In the genomic region with DNA sequence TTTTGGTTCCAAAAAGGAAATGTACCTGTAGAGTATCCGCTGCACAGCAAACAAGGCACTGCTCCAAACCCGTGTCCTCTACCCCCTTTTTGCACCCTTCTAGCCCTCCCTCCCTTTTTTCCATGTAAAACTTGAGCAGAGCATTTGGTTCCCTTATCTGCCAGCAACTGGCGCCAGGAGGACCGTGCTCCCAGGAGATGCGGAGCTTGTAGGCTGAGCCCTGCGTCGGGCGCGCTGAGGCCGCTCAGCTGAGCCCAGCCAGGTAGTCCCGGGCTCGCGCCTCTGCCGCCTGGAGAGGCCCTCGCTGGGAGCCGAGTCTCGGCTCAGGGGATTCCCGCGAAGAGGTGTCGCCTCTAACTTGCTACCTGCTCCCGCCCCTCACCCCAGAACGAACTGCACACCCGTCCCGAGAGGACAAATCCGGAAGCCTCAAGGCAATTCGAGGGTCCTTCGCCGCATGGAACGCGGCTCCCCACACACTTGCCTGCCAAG, we compare ENCODE assay signal across 1 cellular context.
TF ChIP-seq lines count a peak whose summit lies in the region.

No MANE protein-coding gene starts in this region.

TF ChIP-seq in HepG2, 621 proteins besides CTCF, POLR2A, EP300 and RAD21 (continued from another document and continues in another):
- TF ChIP-seq, protein P1, sequence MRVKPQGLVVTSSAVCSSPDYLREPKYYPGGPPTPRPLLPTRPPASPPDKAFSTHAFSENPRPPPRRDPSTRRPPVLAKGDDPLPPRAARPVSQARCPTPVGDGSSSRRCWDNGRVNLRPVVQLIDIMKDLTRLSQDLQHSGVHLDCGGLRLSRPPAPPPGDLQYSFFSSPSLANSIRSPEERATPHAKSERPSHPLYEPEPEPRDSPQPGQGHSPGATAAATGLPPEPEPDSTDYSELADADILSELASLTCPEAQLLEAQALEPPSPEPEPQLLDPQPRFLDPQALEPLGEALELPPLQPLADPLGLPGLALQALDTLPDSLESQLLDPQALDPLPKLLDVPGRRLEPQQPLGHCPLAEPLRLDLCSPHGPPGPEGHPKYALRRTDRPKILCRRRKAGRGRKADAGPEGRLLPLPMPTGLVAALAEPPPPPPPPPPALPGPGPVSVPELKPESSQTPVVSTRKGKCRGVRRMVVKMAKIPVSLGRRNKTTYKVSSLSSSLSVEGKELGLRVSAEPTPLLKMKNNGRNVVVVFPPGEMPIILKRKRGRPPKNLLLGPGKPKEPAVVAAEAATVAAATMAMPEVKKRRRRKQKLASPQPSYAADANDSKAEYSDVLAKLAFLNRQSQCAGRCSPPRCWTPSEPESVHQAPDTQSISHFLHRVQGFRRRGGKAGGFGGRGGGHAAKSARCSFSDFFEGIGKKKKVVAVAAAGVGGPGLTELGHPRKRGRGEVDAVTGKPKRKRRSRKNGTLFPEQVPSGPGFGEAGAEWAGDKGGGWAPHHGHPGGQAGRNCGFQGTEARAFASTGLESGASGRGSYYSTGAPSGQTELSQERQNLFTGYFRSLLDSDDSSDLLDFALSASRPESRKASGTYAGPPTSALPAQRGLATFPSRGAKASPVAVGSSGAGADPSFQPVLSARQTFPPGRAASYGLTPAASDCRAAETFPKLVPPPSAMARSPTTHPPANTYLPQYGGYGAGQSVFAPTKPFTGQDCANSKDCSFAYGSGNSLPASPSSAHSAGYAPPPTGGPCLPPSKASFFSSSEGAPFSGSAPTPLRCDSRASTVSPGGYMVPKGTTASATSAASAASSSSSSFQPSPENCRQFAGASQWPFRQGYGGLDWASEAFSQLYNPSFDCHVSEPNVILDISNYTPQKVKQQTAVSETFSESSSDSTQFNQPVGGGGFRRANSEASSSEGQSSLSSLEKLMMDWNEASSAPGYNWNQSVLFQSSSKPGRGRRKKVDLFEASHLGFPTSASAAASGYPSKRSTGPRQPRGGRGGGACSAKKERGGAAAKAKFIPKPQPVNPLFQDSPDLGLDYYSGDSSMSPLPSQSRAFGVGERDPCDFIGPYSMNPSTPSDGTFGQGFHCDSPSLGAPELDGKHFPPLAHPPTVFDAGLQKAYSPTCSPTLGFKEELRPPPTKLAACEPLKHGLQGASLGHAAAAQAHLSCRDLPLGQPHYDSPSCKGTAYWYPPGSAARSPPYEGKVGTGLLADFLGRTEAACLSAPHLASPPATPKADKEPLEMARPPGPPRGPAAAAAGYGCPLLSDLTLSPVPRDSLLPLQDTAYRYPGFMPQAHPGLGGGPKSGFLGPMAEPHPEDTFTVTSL (CRISPR knock-in tag; IDR thresholded peaks at IDR 0.05; ENCODE audit: borderline replicate concordance), result peak; percentile 67; the same call in 1 of the 2 replicates
- TF ChIP-seq, protein P2, sequence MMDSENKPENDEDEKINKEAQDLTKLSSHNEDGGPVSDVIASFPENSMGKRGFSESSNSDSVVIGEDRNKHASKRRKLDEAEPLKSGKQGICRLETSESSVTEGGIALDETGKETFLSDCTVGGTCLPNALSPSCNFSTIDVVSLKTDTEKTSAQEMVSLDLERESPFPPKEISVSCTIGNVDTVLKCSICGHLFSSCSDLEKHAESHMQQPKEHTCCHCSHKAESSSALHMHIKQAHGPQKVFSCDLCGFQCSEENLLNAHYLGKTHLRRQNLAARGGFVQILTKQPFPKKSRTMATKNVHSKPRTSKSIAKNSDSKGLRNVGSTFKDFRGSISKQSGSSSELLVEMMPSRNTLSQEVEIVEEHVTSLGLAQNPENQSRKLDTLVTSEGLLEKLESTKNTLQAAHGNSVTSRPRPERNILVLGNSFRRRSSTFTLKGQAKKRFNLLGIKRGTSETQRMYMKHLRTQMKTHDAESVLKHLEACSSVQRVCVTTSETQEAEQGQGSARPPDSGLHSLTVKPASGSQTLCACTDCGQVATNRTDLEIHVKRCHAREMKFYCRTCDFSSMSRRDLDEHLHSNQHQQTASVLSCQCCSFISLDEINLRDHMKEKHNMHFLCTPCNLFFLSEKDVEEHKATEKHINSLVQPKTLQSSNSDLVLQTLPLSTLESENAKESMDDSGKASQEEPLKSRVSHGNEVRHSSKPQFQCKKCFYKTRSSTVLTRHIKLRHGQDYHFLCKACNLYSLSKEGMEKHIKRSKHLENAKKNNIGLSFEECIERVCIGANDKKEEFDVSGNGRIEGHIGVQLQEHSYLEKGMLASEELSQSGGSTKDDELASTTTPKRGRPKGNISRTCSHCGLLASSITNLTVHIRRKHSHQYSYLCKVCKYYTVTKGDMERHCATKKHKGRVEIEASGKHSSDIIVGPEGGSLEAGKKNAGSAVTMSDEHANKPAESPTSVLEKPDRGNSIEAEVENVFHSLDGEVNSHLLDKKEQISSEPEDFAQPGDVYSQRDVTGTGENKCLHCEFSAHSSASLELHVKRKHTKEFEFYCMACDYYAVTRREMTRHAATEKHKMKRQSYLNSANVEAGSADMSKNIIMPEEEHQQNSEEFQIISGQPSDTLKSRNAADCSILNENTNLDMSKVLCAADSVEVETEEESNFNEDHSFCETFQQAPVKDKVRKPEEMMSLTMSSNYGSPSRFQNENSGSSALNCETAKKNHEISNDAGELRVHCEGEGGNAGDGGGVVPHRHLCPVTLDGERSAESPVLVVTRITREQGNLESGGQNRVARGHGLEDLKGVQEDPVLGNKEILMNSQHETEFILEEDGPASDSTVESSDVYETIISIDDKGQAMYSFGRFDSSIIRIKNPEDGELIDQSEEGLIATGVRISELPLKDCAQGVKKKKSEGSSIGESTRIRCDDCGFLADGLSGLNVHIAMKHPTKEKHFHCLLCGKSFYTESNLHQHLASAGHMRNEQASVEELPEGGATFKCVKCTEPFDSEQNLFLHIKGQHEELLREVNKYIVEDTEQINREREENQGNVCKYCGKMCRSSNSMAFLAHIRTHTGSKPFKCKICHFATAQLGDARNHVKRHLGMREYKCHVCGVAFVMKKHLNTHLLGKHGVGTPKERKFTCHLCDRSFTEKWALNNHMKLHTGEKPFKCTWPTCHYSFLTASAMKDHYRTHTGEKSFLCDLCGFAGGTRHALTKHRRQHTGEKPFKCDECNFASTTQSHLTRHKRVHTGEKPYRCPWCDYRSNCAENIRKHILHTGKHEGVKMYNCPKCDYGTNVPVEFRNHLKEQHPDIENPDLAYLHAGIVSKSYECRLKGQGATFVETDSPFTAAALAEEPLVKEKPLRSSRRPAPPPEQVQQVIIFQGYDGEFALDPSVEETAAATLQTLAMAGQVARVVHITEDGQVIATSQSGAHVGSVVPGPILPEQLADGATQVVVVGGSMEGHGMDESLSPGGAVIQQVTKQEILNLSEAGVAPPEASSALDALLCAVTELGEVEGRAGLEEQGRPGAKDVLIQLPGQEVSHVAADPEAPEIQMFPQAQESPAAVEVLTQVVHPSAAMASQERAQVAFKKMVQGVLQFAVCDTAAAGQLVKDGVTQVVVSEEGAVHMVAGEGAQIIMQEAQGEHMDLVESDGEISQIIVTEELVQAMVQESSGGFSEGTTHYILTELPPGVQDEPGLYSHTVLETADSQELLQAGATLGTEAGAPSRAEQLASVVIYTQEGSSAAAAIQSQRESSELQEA (CRISPR knock-in tag; IDR thresholded peaks at IDR 0.05; ENCODE audit: not compliant biosample characterization), result no peak
- TF ChIP-seq NFE2L1 (CRISPR knock-in tag; IDR thresholded peaks at IDR 0.05; ENCODE audit: borderline replicate concordance) (peak; percentile 53; the same call in 1 of the 2 replicates), ZNF75D (CRISPR knock-in tag; IDR thresholded peaks at IDR 0.05; ENCODE audit: borderline replicate concordance) (no peak), ZNF772 (CRISPR knock-in tag; IDR thresholded peaks at IDR 0.05) (peak; percentile 83; the same call in 1 of the 2 replicates), ZNF724P (CRISPR knock-in tag; IDR thresholded peaks at IDR 0.05; ENCODE audit: borderline replicate concordance) (no peak), HNRNPLL (IDR thresholded peaks at IDR 0.05; ENCODE audit: low read depth, low read length, poor library complexity, severe bottlenecking) (peak; percentile 77), PAX8 (CRISPR knock-in tag; IDR thresholded peaks at IDR 0.05; ENCODE audit: borderline replicate concordance) (no peak), U2AF1 (optimal IDR thresholded peaks at IDR 0.05; ENCODE audit: low read depth, low read length) (peak; percentile 17), ZNF615 (CRISPR knock-in tag; IDR thresholded peaks at IDR 0.05; ENCODE audit: borderline replicate concordance) (no peak), YEATS2 (CRISPR knock-in tag; IDR thresholded peaks at IDR 0.05; ENCODE audit: borderline replicate concordance) (no peak), ZC3H13 (CRISPR knock-in tag; IDR thresholded peaks at IDR 0.05) (no peak), ZSCAN9 (CRISPR knock-in tag; IDR thresholded peaks at IDR 0.05; ENCODE audit: borderline replicate concordance) (no peak), ZNF619 (CRISPR knock-in tag; IDR thresholded peaks at IDR 0.05) (peak; percentile 90; the same call in 1 of the 2 replicates), ZNF33A (CRISPR knock-in tag; IDR thresholded peaks at IDR 0.05; ENCODE audit: borderline replicate concordance) (peak; percentile 72), ETV5 (CRISPR knock-in tag; IDR thresholded peaks at IDR 0.05; ENCODE audit: borderline replicate concordance) (no peak), ZSCAN25 (CRISPR knock-in tag; IDR thresholded peaks at IDR 0.05) (peak; percentile 10; the same call in 1 of the 2 replicates), ZNF207 (IDR thresholded peaks at IDR 0.05; ENCODE audit: borderline replicate concordance) (no peak), ZNF878 (CRISPR knock-in tag; IDR thresholded peaks at IDR 0.05) (0 out of 2 replicates have a peak, but pooled peaks have one; percentile 25), ZNF136 (CRISPR knock-in tag; IDR thresholded peaks at IDR 0.05; ENCODE audit: low read depth) (no peak), FOXC1 (CRISPR knock-in tag; IDR thresholded peaks at IDR 0.05; ENCODE audit: borderline replicate concordance) (peak; percentile 34; the same call in 1 of the 2 replicates)
- TF ChIP-seq, protein P3, sequence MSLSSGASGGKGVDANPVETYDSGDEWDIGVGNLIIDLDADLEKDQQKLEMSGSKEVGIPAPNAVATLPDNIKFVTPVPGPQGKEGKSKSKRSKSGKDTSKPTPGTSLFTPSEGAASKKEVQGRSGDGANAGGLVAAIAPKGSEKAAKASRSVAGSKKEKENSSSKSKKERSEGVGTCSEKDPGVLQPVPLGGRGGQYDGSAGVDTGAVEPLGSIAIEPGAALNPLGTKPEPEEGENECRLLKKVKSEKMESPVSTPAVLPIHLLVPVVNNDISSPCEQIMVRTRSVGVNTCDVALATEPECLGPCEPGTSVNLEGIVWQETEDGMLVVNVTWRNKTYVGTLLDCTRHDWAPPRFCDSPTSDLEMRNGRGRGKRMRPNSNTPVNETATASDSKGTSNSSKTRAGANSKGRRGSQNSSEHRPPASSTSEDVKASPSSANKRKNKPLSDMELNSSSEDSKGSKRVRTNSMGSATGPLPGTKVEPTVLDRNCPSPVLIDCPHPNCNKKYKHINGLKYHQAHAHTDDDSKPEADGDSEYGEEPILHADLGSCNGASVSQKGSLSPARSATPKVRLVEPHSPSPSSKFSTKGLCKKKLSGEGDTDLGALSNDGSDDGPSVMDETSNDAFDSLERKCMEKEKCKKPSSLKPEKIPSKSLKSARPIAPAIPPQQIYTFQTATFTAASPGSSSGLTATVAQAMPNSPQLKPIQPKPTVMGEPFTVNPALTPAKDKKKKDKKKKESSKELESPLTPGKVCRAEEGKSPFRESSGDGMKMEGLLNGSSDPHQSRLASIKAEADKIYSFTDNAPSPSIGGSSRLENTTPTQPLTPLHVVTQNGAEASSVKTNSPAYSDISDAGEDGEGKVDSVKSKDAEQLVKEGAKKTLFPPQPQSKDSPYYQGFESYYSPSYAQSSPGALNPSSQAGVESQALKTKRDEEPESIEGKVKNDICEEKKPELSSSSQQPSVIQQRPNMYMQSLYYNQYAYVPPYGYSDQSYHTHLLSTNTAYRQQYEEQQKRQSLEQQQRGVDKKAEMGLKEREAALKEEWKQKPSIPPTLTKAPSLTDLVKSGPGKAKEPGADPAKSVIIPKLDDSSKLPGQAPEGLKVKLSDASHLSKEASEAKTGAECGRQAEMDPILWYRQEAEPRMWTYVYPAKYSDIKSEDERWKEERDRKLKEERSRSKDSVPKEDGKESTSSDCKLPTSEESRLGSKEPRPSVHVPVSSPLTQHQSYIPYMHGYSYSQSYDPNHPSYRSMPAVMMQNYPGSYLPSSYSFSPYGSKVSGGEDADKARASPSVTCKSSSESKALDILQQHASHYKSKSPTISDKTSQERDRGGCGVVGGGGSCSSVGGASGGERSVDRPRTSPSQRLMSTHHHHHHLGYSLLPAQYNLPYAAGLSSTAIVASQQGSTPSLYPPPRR (CRISPR knock-in tag; IDR thresholded peaks at IDR 0.05; ENCODE audit: borderline replicate concordance), result 0 out of 2 replicates have a peak, but pooled peaks have one; percentile 8
- TF ChIP-seq, protein P4, sequence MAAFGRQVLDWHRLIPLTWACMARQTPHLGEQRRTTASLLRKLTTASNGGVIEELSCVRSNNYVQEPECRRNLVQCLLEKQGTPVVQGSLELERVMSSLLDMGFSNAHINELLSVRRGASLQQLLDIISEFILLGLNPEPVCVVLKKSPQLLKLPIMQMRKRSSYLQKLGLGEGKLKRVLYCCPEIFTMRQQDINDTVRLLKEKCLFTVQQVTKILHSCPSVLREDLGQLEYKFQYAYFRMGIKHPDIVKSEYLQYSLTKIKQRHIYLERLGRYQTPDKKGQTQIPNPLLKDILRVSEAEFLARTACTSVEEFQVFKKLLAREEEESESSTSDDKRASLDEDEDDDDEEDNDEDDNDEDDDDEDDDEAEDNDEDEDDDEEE (CRISPR knock-in tag; IDR thresholded peaks at IDR 0.05), result 0 out of 2 replicates have a peak, but pooled peaks have one; percentile 65
- TF ChIP-seq, protein P5, sequence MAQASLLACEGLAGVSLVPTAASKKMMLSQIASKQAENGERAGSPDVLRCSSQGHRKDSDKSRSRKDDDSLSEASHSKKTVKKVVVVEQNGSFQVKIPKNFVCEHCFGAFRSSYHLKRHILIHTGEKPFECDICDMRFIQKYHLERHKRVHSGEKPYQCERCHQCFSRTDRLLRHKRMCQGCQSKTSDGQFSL (CRISPR knock-in tag; IDR thresholded peaks at IDR 0.05), result peak; percentile 22; the same call in 1 of the 2 replicates
- TF ChIP-seq, protein P6, sequence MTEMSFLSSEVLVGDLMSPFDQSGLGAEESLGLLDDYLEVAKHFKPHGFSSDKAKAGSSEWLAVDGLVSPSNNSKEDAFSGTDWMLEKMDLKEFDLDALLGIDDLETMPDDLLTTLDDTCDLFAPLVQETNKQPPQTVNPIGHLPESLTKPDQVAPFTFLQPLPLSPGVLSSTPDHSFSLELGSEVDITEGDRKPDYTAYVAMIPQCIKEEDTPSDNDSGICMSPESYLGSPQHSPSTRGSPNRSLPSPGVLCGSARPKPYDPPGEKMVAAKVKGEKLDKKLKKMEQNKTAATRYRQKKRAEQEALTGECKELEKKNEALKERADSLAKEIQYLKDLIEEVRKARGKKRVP (CRISPR knock-in tag; IDR thresholded peaks at IDR 0.05), result no peak; a peak in 1 of 4 replicates
- TF ChIP-seq, protein P7, sequence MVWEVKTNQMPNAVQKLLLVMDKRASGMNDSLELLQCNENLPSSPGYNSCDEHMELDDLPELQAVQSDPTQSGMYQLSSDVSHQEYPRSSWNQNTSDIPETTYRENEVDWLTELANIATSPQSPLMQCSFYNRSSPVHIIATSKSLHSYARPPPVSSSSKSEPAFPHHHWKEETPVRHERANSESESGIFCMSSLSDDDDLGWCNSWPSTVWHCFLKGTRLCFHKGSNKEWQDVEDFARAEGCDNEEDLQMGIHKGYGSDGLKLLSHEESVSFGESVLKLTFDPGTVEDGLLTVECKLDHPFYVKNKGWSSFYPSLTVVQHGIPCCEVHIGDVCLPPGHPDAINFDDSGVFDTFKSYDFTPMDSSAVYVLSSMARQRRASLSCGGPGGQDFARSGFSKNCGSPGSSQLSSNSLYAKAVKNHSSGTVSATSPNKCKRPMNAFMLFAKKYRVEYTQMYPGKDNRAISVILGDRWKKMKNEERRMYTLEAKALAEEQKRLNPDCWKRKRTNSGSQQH (CRISPR knock-in tag; IDR thresholded peaks at IDR 0.05; ENCODE audit: low read depth), result 0 out of 2 replicates have a peak, but pooled peaks have one; percentile 21
- TF ChIP-seq, protein P8, sequence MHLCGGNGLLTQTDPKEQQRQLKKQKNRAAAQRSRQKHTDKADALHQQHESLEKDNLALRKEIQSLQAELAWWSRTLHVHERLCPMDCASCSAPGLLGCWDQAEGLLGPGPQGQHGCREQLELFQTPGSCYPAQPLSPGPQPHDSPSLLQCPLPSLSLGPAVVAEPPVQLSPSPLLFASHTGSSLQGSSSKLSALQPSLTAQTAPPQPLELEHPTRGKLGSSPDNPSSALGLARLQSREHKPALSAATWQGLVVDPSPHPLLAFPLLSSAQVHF (CRISPR knock-in tag; IDR thresholded peaks at IDR 0.05), result no peak
